1 cellular context compared by ENCODE assay signal in the genomic region with DNA sequence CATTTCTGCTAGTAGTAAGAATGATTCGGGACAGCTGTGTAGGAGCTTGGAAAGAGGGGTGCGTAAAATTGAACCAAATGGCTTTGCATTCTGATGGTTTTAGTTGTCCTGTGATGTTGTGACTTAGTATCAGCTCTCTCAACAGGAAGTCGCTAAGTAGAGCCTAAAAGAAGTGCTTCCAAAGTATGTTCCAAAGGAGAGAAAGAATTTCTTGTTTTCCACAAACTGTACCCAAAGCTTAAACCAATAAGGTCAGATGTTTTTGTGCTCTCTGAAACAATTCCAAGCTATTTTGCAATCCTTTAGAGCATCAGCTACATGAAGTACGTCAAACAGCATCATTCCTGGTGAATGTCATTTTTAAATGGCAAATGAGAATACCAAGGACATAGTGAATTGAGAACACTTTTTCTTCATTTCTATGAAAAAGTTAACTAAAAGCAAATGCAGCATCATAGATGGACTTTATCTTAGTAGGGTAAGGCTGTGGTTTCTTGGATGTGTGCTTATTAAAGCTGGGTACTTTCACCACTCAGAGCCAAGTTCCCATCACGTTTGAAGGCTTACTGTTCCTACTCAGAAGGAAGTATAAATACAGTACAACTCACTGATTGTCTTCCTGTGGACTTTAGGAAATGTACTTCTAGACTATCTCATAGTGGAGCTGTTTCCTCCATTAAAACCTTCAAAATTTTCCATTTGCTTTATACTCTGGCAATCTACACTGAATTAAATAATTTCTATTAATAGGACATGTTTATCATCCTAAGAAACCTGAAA.
TF ChIP-seq lines count a peak whose summit lies in the region.

No MANE protein-coding gene starts in this region.

TF ChIP-seq in GM23338, 12 proteins besides CTCF, POLR2A, EP300 and RAD21 (continued from another document):
- TF ChIP-seq REST (IDR thresholded peaks at IDR 0.05; ENCODE audit: unreplicated experiment) (no peak), ZNF462 (CRISPR knock-in tag; IDR thresholded peaks at IDR 0.05) (no peak)
